In the genomic region with DNA sequence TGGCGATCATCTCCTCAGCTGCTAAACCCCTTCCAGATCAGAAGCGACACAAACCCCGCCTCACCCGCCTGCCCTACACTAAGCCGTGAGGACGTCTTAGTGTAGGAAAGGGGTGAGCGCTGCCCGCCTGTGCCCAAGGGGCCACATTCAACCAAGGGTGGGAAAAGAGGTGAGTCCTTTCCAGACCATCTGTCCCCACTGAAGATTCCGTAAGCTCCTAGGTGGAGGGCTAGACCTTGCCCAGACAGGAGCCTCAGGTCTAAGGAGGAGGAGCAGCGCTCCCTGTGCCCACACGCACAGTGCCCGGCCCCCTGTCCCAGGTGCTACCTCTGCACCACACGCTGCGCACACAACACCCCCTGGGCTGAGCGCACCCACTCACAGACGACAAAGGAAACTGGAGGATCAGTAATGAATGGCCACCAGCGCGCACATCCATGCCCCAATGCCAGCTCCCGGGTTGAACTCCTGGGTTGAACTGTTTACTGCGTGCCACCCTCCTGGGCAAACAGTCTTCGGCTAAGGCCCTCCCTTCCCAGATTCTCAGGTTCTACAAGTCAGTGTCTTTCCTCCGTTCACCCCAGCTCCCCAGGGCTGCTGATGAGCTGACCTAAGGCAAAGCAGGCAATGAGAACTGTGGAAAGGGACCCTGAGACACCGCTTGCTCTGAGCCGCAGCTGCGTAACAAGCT, we compare ENCODE assay signal across 24 cellular contexts.
A peak's percentile ranks its signal among the peaks of the same experiment; 100 is the strongest.
DNase-seq lines count a peak whose midpoint lies in the region; TF ChIP-seq lines count a peak whose summit lies in the region.
"Had no signal": no experiment of that assay in that cellular context is flagged by ENCODE, and none has a peak within 500 bp of the region (broad histone marks: within the 10 kb centered on the region; RNA-seq: fewer than 3 reads in every experiment).

No MANE protein-coding gene starts in this region.

- no peak overlapping the region for H2AFZ ChIP-seq in neural progenitor cell (replicated peaks)

- H3K9me3 ChIP-seq in BE2C (no peaks in the 10 kb centered on the region), neural progenitor cell (ENCODE audit: low read depth) (no peaks in the 10 kb centered on the region)
- H3K9me3 ChIP-seq in BLaER1 treated with 17β-estradiol and CSF1 and Interleukin-3, amounts not matched to agents 10 nM and 100 nM (replicated peaks in 1 of 11): no peaks in the 10 kb centered on the region
- H3K9me3 ChIP-seq: Caco-2, HAP-1, pancreas had no signal

- H3K27ac Mint-ChIP-seq in glutamatergic neuron (ENCODE audit: unreplicated experiment) (peak overlapping the region; percentile 10), neural progenitor cell (peak overlapping the region; percentile 43)
- H3K27ac Mint-ChIP-seq in activated T-cell treated with anti-CD3 and anti-CD28 coated beads, Interleukin-2, amount 50 U/mL, for 24 hours: no peak overlapping the region
- H3K27ac Mint-ChIP-seq: activated CD8-positive, alpha-beta T cell treated with anti-CD3 and anti-CD28 coated beads, Interleukin-2, amount 10 ng/mL, durations not matched to agents 7 days and 5 days had no signal

- no peaks in the 10 kb centered on the region for H3K79me2 ChIP-seq in neural progenitor cell (ENCODE audit: low read depth)

- H3K4me3 ChIP-seq in BE2C (ENCODE audit: low read depth, low read length) (no peak overlapping the region), neural progenitor cell (no peak overlapping the region)
- H3K4me3 ChIP-seq in BLaER1 treated with 17β-estradiol and CSF1 and Interleukin-3, amounts not matched to agents 10 nM and 100 nM: peak overlapping the region in 1 of 10 experiments; percentile 29; a peak in 1 of 20 replicates
- H3K4me3 ChIP-seq: HAP-1, lung, pancreas, SK-N-MC had no signal

- H3K4me1 ChIP-seq in BE2C: no peaks in the 10 kb centered on the region
- peaks cover 8 to 95% (median 80%) of the 10 kb centered on the region in 10 experiments; a peak in 19 of 20 replicates for H3K4me1 ChIP-seq in BLaER1 treated with 17β-estradiol and CSF1 and Interleukin-3, amounts not matched to agents 10 nM and 100 nM
- no peaks in the 10 kb centered on the region for H3K4me1 ChIP-seq in neural progenitor cell
- H3K4me1 ChIP-seq: Caco-2, HAP-1, pancreas had no signal

- peak overlapping the region in 1 of 11 experiments; percentile 26; a peak in 2 of 22 replicates for H3K27ac ChIP-seq in BLaER1 treated with 17β-estradiol and CSF1 and Interleukin-3, amounts not matched to agents 10 nM and 100 nM
- no peak overlapping the region for H3K27ac ChIP-seq in neural progenitor cell
- H3K27ac ChIP-seq: KMS-11, pancreas, SK-N-MC had no signal

- TF ChIP-seq CTCF in BE2C (IDR thresholded peaks at IDR 0.05; ENCODE audit: low read depth, low read length) (no peak), glutamatergic neuron (IDR thresholded peaks at IDR 0.05; ENCODE audit: partially characterized antibody, unreplicated experiment) (no peak), neural progenitor cell (IDR thresholded peaks at IDR 0.05) (no peak)

- H3K4me3 Mint-ChIP-seq in glutamatergic neuron (ENCODE audit: unreplicated experiment) (no peak overlapping the region), neural progenitor cell (no peak overlapping the region)
- no peak overlapping the region for H3K4me3 Mint-ChIP-seq in activated T-cell treated with anti-CD3 and anti-CD28 coated beads, Interleukin-2, amount 50 U/mL, for 24 hours
- H3K4me3 Mint-ChIP-seq: activated CD8-positive, alpha-beta T cell treated with anti-CD3 and anti-CD28 coated beads, Interleukin-2, amount 10 ng/mL, durations not matched to agents 7 days and 5 days had no signal

- H3K36me3 Mint-ChIP-seq in glutamatergic neuron (ENCODE audit: unreplicated experiment): peaks cover 16% of the 10 kb centered on the region
- peaks cover 23% of the 10 kb centered on the region for H3K36me3 Mint-ChIP-seq in neural progenitor cell
- peaks cover 20% of the 10 kb centered on the region for H3K36me3 Mint-ChIP-seq in activated T-cell treated with anti-CD3 and anti-CD28 coated beads, Interleukin-2, amount 50 U/mL, for 24 hours (ENCODE audit: low read depth)

- H3K27me3 Mint-ChIP-seq in glutamatergic neuron (ENCODE audit: unreplicated experiment): peaks cover 5% of the 10 kb centered on the region
- peaks cover 4% of the 10 kb centered on the region for H3K27me3 Mint-ChIP-seq in neural progenitor cell (ENCODE audit: insufficient read depth, low read depth)
- H3K27me3 Mint-ChIP-seq in activated T-cell treated with anti-CD3 and anti-CD28 coated beads, Interleukin-2, amount 50 U/mL, for 24 hours: no peaks in the 10 kb centered on the region

- H3K27me3 ChIP-seq in BE2C: no peaks in the 10 kb centered on the region
- peaks cover 0 to 28% (median 0%) of the 10 kb centered on the region in 11 experiments; a peak in 8 of 22 replicates for H3K27me3 ChIP-seq in BLaER1 treated with 17β-estradiol and CSF1 and Interleukin-3, amounts not matched to agents 10 nM and 100 nM
- H3K27me3 ChIP-seq in neural progenitor cell: no peaks in the 10 kb centered on the region
- H3K27me3 ChIP-seq: pancreas had no signal

- H4K20me1 ChIP-seq in BLaER1 treated with 17β-estradiol and CSF1 and Interleukin-3, amounts not matched to agents 10 nM and 100 nM: peaks cover 92 to 99% (median 97%) of the 10 kb centered on the region in 11 experiments
- no peaks in the 10 kb centered on the region for H4K20me1 ChIP-seq in neural progenitor cell (ENCODE audit: low read depth)

- H3K4me1 Mint-ChIP-seq in glutamatergic neuron (ENCODE audit: low read depth, unreplicated experiment) (peaks cover 15% of the 10 kb centered on the region), neural progenitor cell (peaks cover 17% of the 10 kb centered on the region)
- peaks cover 12% of the 10 kb centered on the region for H3K4me1 Mint-ChIP-seq in activated T-cell treated with anti-CD3 and anti-CD28 coated beads, Interleukin-2, amount 50 U/mL, for 24 hours (ENCODE audit: low read depth)

- H3K4me2 ChIP-seq in BLaER1 treated with 17β-estradiol and CSF1 and Interleukin-3, amounts not matched to agents 10 nM and 100 nM: peak overlapping the region in 10 of 11 experiments; percentile 36 to 99 (median 79); a peak in 20 of 22 replicates
- no peak overlapping the region for H3K4me2 ChIP-seq in neural progenitor cell
- H3K4me2 ChIP-seq: KMS-11 had no signal

- peaks cover 13% of the 10 kb centered on the region for H3K9me3 Mint-ChIP-seq in glutamatergic neuron (ENCODE audit: unreplicated experiment)
- peaks cover 12% of the 10 kb centered on the region for H3K9me3 Mint-ChIP-seq in neural progenitor cell
- H3K9me3 Mint-ChIP-seq in activated T-cell treated with anti-CD3 and anti-CD28 coated beads, Interleukin-2, amount 50 U/mL, for 24 hours: no peaks in the 10 kb centered on the region

- H3K9ac ChIP-seq in BLaER1 treated with 17β-estradiol and CSF1 and Interleukin-3, amounts not matched to agents 10 nM and 100 nM: peak overlapping the region in 4 of 11 experiments; percentile 22 to 60 (median 42); a peak in 5 of 22 replicates
- no peak overlapping the region for H3K9ac ChIP-seq in neural progenitor cell
- H3K9ac ChIP-seq: KMS-11 had no signal

- H3K36me3 ChIP-seq in BE2C (peaks cover 13% of the 10 kb centered on the region), neural progenitor cell (peaks cover 5% of the 10 kb centered on the region)
- H3K36me3 ChIP-seq in BLaER1 treated with 17β-estradiol and CSF1 and Interleukin-3, amounts not matched to agents 10 nM and 100 nM: peaks cover 12 to 46% (median 27%) of the 10 kb centered on the region in 11 experiments; a peak in 21 of 22 replicates
- H3K36me3 ChIP-seq: HAP-1, pancreas had no signal

- peaks cover under 1% of the 10 kb centered on the region for H3F3A ChIP-seq in neural progenitor cell (ENCODE audit: low read depth)

- DNase-seq in BE2C (peak; percentile 6), glutamatergic neuron (no peak), neural progenitor cell (ENCODE audit: low spot score) (no peak), AG20443 (ENCODE audit: low spot score) (no peak), NCI-H510A treated with DMSO at 0.1 percent for 48 hours (lab: John Stamatoyannopoulos, UW) (no peak)
- no peak for DNase-seq in activated CD4-positive, alpha-beta T cell treated with anti-CD3 and anti-CD28 coated beads for 48 hours
- no peak for DNase-seq in activated T-cell treated with anti-CD3 and anti-CD28 coated beads, Interleukin-2, amount 50 U/mL, for 24 hours
- DNase-seq: activated CD8-positive, alpha-beta T cell treated with anti-CD3 and anti-CD28 coated beads, Interleukin-2, amount 10 ng/mL, durations not matched to agents 7 days and 5 days; activated T-cell treated with anti-CD3 and anti-CD28 coated beads, Interleukin-2, amount 50 U/mL, for 48 hours; Caco-2; cortex of kidney; NCI-H1048; NCI-H2029; NCI-H226; NK-92 treated with Interleukin-12 subunit alpha and Interleukin-12 subunit beta, amount 100 ng/mL, for 24 hours; stimulated activated naive CD4-positive, alpha-beta T cell treated with Interleukin-2 at 50 U/mL for 16 hours; T-helper 2 cell; trophoblast cell had no signal
